In genomic region chr3:15290731-15291130, GRCh38 we compare ENCODE assay signal across 13 cellular contexts. TPM values are rescaled to one million over a fixed set of nuclear protein-coding genes. Genes with fewer than 3 reads are reported as not detected.
DNase-seq lines count a peak whose midpoint lies in the region; ATAC-seq and TF ChIP-seq lines count a peak whose summit lies in the region.
"Had no signal": no experiment of that assay in that cellular context is flagged by ENCODE, and none has a peak within 500 bp of the region (broad histone marks: within the 10 kb centered on the region; RNA-seq: fewer than 3 reads in every experiment).

No MANE protein-coding gene starts in this region.

- H3K4me3 ChIP-seq in mucosa of descending colon: no peak overlapping the region

- no peak overlapping the region for H3K27ac Mint-ChIP-seq in stimulated activated naive CD8-positive, alpha-beta T cell treated with anti-CD3 and anti-CD28 coated beads, Interleukin-15, Interleukin-2, amounts not matched to agents 100 ng/mL and 50 ng/mL, for 24 hours
- peak overlapping the region; percentile 85 for H3K27ac Mint-ChIP-seq in activated T-helper 17 cell treated with anti-CD3 and anti-CD28 coated beads, Interleukin-2, amount 50 U/mL, for 72 hours
- peak overlapping the region; percentile 98 for H3K27ac Mint-ChIP-seq in natural killer cell treated with Interleukin-12 subunit alpha and Interleukin-12 subunit beta and Interleukin-15 and Interleukin-18, amount 100 ng/mL, for 72 hours

- intact Hi-C loops in mucosa of descending colon (cut with DNase I, micrococcal nuclease): no loop called here
- intact Hi-C loops in sciatic nerve (cut with DNase I): no loop called here

- TF ChIP-seq CTCF in mucosa of descending colon (IDR thresholded peaks at IDR 0.05): no peak

- ATAC-seq in stimulated activated naive CD8-positive, alpha-beta T cell treated with anti-CD3 and anti-CD28 coated beads, Interleukin-15, Interleukin-2, amounts not matched to agents 100 U/mL and 50 U/mL, for 24 hours: no peak
- no peak for ATAC-seq in activated T-helper 17 cell treated with anti-CD3 and anti-CD28 coated beads, Interleukin-2, amount 50 U/mL, for 72 hours (replicated peaks)
- ATAC-seq in natural killer cell treated with Interleukin-12 subunit alpha and Interleukin-12 subunit beta and Interleukin-15 and Interleukin-18, amount 100 ng/mL, for 72 hours: no peak
- ATAC-seq in mucosa of descending colon: no peak
- no peak for ATAC-seq in sciatic nerve
- no peak for ATAC-seq in GM21529 (IDR thresholded peaks at IDR 0.05; ENCODE audit: unreplicated experiment)
- ATAC-seq: HCT116 had no signal

- peaks cover 4% of the 10 kb centered on the region for H3K36me3 Mint-ChIP-seq in stimulated activated naive CD8-positive, alpha-beta T cell treated with anti-CD3 and anti-CD28 coated beads, Interleukin-15, Interleukin-2, amounts not matched to agents 100 ng/mL and 50 ng/mL, for 24 hours (ENCODE audit: low read depth)
- peaks cover 18% of the 10 kb centered on the region for H3K36me3 Mint-ChIP-seq in activated T-helper 17 cell treated with anti-CD3 and anti-CD28 coated beads, Interleukin-2, amount 50 U/mL, for 72 hours (ENCODE audit: low read depth)
- peaks cover 19% of the 10 kb centered on the region for H3K36me3 Mint-ChIP-seq in natural killer cell treated with Interleukin-12 subunit alpha and Interleukin-12 subunit beta and Interleukin-15 and Interleukin-18, amount 100 ng/mL, for 72 hours

- H3K9me3 Mint-ChIP-seq in stimulated activated naive CD8-positive, alpha-beta T cell treated with anti-CD3 and anti-CD28 coated beads, Interleukin-15, Interleukin-2, amounts not matched to agents 100 ng/mL and 50 ng/mL, for 24 hours: no peaks in the 10 kb centered on the region
- H3K9me3 Mint-ChIP-seq in activated T-helper 17 cell treated with anti-CD3 and anti-CD28 coated beads, Interleukin-2, amount 50 U/mL, for 72 hours: no peaks in the 10 kb centered on the region
- H3K9me3 Mint-ChIP-seq in natural killer cell treated with Interleukin-12 subunit alpha and Interleukin-12 subunit beta and Interleukin-15 and Interleukin-18, amount 100 ng/mL, for 72 hours: no peaks in the 10 kb centered on the region

- no peaks in the 10 kb centered on the region for H3K36me3 ChIP-seq in mucosa of descending colon (ENCODE audit: low read depth)

- peaks cover 10% of the 10 kb centered on the region for H3K4me1 ChIP-seq in mucosa of descending colon (ENCODE audit: low read depth)

- H3K4me3 Mint-ChIP-seq in stimulated activated naive CD8-positive, alpha-beta T cell treated with anti-CD3 and anti-CD28 coated beads, Interleukin-15, Interleukin-2, amounts not matched to agents 100 ng/mL and 50 ng/mL, for 24 hours: peak overlapping the region; percentile 9
- peak overlapping the region; percentile 68 for H3K4me3 Mint-ChIP-seq in activated T-helper 17 cell treated with anti-CD3 and anti-CD28 coated beads, Interleukin-2, amount 50 U/mL, for 72 hours
- peak overlapping the region; percentile 83 for H3K4me3 Mint-ChIP-seq in natural killer cell treated with Interleukin-12 subunit alpha and Interleukin-12 subunit beta and Interleukin-15 and Interleukin-18, amount 100 ng/mL, for 72 hours

- H3K27me3 Mint-ChIP-seq in stimulated activated naive CD8-positive, alpha-beta T cell treated with anti-CD3 and anti-CD28 coated beads, Interleukin-15, Interleukin-2, amounts not matched to agents 100 ng/mL and 50 ng/mL, for 24 hours: no peaks in the 10 kb centered on the region
- H3K27me3 Mint-ChIP-seq in activated T-helper 17 cell treated with anti-CD3 and anti-CD28 coated beads, Interleukin-2, amount 50 U/mL, for 72 hours: no peaks in the 10 kb centered on the region
- no peaks in the 10 kb centered on the region for H3K27me3 Mint-ChIP-seq in natural killer cell treated with Interleukin-12 subunit alpha and Interleukin-12 subunit beta and Interleukin-15 and Interleukin-18, amount 100 ng/mL, for 72 hours

- H3K9me3 ChIP-seq in mucosa of descending colon: no peaks in the 10 kb centered on the region

- no peak for DNase-seq in stimulated activated naive CD8-positive, alpha-beta T cell treated with anti-CD3 and anti-CD28 coated beads, Interleukin-15, Interleukin-2, amounts not matched to agents 100 U/mL and 50 U/mL, for 24 hours
- peak; percentile 42 for DNase-seq in natural killer cell treated with Interleukin-12 subunit alpha and Interleukin-12 subunit beta and Interleukin-15 and Interleukin-18, amount 100 ng/mL, for 72 hours (ENCODE audit: low spot score)
- DNase-seq in mucosa of descending colon (no peak), NCI-H2196 treated with DMSO at 0.1 percent for 48 hours (lab: John Stamatoyannopoulos, UW; ENCODE audit: unreplicated experiment) (no peak), sciatic nerve (ENCODE audit: low spot score) (no peak)
- DNase-seq: activated CD4-positive, alpha-beta T cell treated with anti-CD3 and anti-CD28 coated beads for 4 hours; mesendoderm; NCI-H2171; SW 1271 had no signal

- peaks cover 73% of the 10 kb centered on the region for H3K4me1 Mint-ChIP-seq in stimulated activated naive CD8-positive, alpha-beta T cell treated with anti-CD3 and anti-CD28 coated beads, Interleukin-15, Interleukin-2, amounts not matched to agents 100 ng/mL and 50 ng/mL, for 24 hours (ENCODE audit: low read depth)
- H3K4me1 Mint-ChIP-seq in activated T-helper 17 cell treated with anti-CD3 and anti-CD28 coated beads, Interleukin-2, amount 50 U/mL, for 72 hours: peaks cover 52% of the 10 kb centered on the region
- H3K4me1 Mint-ChIP-seq in natural killer cell treated with Interleukin-12 subunit alpha and Interleukin-12 subunit beta and Interleukin-15 and Interleukin-18, amount 100 ng/mL, for 72 hours (ENCODE audit: low read depth in 2 of 2): peaks cover 83 to 87% of the 10 kb centered on the region in 2 donors

RNA-seq across cellular contexts. Expression of gene SH3BP5, which starts 41.7 kb away (rescaled TPM):
- total RNA-seq in activated T-helper 17 cell treated with anti-CD3 and anti-CD28 coated beads, Interleukin-2, amount 50 U/mL, for 72 hours: 10 to 100 TPM; 20.2 to 24.6 TPM
- 100 to 1,000 TPM in 1 of 2 donors, 10 to 100 TPM in 1; 58.5 to 165 TPM for total RNA-seq in natural killer cell treated with Interleukin-12 subunit alpha and Interleukin-12 subunit beta and Interleukin-15 and Interleukin-18, amount 100 ng/mL, for 72 hours
- total RNA-seq in mucosa of descending colon (10 to 100 TPM in 2 of 3 donors, 1 to 10 TPM in 1; 5.9 to 20.8 (median 10.9) TPM), sciatic nerve (143 TPM)

Comparison
In these comparisons a context has a peak if more than half of its experiments do, and no peak if none do; other contexts are left out.
1. H3K4me3 Mint-ChIP-seq: peak in every context shown above with its lines; median percentile 83 in natural killer cell treated with Interleukin-12 subunit alpha and Interleukin-12 subunit beta and Interleukin-15 and Interleukin-18, amount 100 ng/mL, for 72 hours; 68 in activated T-helper 17 cell treated with anti-CD3 and anti-CD28 coated beads, Interleukin-2, amount 50 U/mL, for 72 hours; 9 in stimulated activated naive CD8-positive, alpha-beta T cell treated with anti-CD3 and anti-CD28 coated beads, Interleukin-15, Interleukin-2, amounts not matched to agents 100 ng/mL and 50 ng/mL, for 24 hours.